ENCODE assay signal across 28 cellular contexts in genomic region chr2:135099802-135100483, GRCh38. TPM values are rescaled to one million over a fixed set of nuclear protein-coding genes. Genes with fewer than 3 reads are reported as not detected.
DNase-seq lines count a peak whose midpoint lies in the region; ATAC-seq, FAIRE-seq and TF ChIP-seq lines count a peak whose summit lies in the region.
"Had no signal": no experiment of that assay in that cellular context is flagged by ENCODE, and none has a peak within 500 bp of the region (broad histone marks: within the 10 kb centered on the region; RNA-seq: fewer than 3 reads in every experiment).

No MANE protein-coding gene starts in this region.

- H3K9me3 Mint-ChIP-seq in activated CD4-positive, alpha-beta T cell treated with anti-CD3 and anti-CD28 coated beads for 36 hours (ENCODE audit: low read depth): no peaks in the 10 kb centered on the region
- H3K9me3 Mint-ChIP-seq: natural killer cell treated with Interleukin-12 subunit alpha and Interleukin-12 subunit beta and Interleukin-15 and Interleukin-18, amount 100 ng/mL, for 72 hours had no signal

- no peak overlapping the region for H2AFZ ChIP-seq in HepG2 (ENCODE audit: low read length)

- H3K36me3 ChIP-seq in right lobe of liver (no peaks in the 10 kb centered on the region), HepG2 (replicated peaks in 1 of 2; ENCODE audit: control insufficient read depth in 1 of 2, insufficient read depth in 2 of 2, low read length in 2 of 2) (peaks cover 0 to 16% of the 10 kb centered on the region in 2 experiments; a peak in 3 of 5 replicates), vagina (peaks cover 0 to 12% of the 10 kb centered on the region in 2 donors)
- H3K36me3 ChIP-seq: ovary, right atrium auricular region had no signal

- in situ Hi-C loops in HepG2 (cut with HindIII; ENCODE audit: extremely low pct_ligation_motif_present, low pct_unique_long_range_greater_than_20kb): no loop called here

- peaks cover 43% of the 10 kb centered on the region for H3K36me3 Mint-ChIP-seq in activated CD4-positive, alpha-beta T cell treated with anti-CD3 and anti-CD28 coated beads for 36 hours (ENCODE audit: low read depth)

- intact Hi-C loops in activated CD4-positive, alpha-beta T cell treated with anti-CD3 and anti-CD28 coated beads for 36 hours (cut with DNase I, micrococcal nuclease): no loop called here
- intact Hi-C loops in right lobe of liver (cut with DNase I) (no loop called here), HepG2 (cut with micrococcal nuclease; ENCODE audit: unreplicated experiment) (no loop called here), vagina (cut with DNase I) (no loop called here)

- FAIRE-seq in HepG2 (lab: Jason Lieb, UNC): no peak
- FAIRE-seq: GM12891, HTR-8/SVneo had no signal

- no peak for TF ChIP-seq EP300 in HepG2 (IDR thresholded peaks at IDR 0.05; ENCODE audit: low read depth in 2 of 2, low read length in 2 of 2)
- no peak for TF ChIP-seq EP300 in HepG2 (CRISPR knock-in tag; IDR thresholded peaks at IDR 0.05; ENCODE audit: borderline replicate concordance)

- BruUV-seq in HepG2 (replicated peaks; lab: Mats Ljungman, UMichigan): no TSS peak

- H4K20me1 ChIP-seq in HepG2 (ENCODE audit: insufficient read depth, low read length): no peaks in the 10 kb centered on the region

- H3K79me2 ChIP-seq in HepG2 (ENCODE audit: insufficient read depth, low read length): no peaks in the 10 kb centered on the region

- DNase-seq in activated CD4-positive, alpha-beta T cell treated with anti-CD3 and anti-CD28 coated beads for 36 hours: no peak
- no peak for DNase-seq in activated CD4-positive, alpha-beta T cell treated with anti-CD3 and anti-CD28 coated beads, Interleukin-2, amount 50 U/mL, for 1 hour
- DNase-seq in right lobe of liver (no peak), HepG2 (ENCODE audit: low spot score) (no peak), fibroblast of villous mesenchyme (ENCODE audit: low read depth) (peak; percentile 54), vagina (ENCODE audit: extremely low spot score in 2 of 2) (no peak), NCI-H2081 (lab: John Stamatoyannopoulos, UW) (no peak)
- DNase-seq: activated CD4-positive, alpha-beta T cell treated with anti-CD3 and anti-CD28 coated beads for 1 hour; activated naive CD4-positive, alpha-beta T cell treated with anti-CD3 and anti-CD28 coated beads, Interleukin-2, amount 10 ng/mL, durations not matched to agents 7 days and 5 days; AML-193; body of pancreas; DMS79 treated with DMSO at 0.1 percent for 48 hours; effector memory CD4-positive, alpha-beta T cell; HFFc6; kidney; mammary epithelial cell; NCI-H187; OCI-M1; ovary; SW 1271 had no signal

- TF ChIP-seq CTCF in right lobe of liver (IDR thresholded peaks at IDR 0.05) (no peak), HepG2 (CRISPR knock-in tag; IDR thresholded peaks at IDR 0.05) (no peak), fibroblast of villous mesenchyme (IDR thresholded peaks at IDR 0.05; ENCODE audit: insufficient read depth, low read depth, low read length) (no peak), vagina (IDR thresholded peaks at IDR 0.05) (no peak)

- 68% methylated on average over 5 of the region's 5 CpGs for WGBS in right lobe of liver (ENCODE audit: insufficient coverage, low coverage, low lambda C conversion rate, missing lambda C conversion rate)
- WGBS in HepG2 (ENCODE audit: low lambda C conversion rate): 92% methylated on average over 5 of the region's 5 CpGs

- no peaks in the 10 kb centered on the region for H3K27me3 ChIP-seq in right lobe of liver
- no peaks in the 10 kb centered on the region for H3K27me3 ChIP-seq in HepG2 (ENCODE audit: control insufficient read depth in 1 of 2, insufficient read depth in 2 of 2, low read length in 2 of 2)
- no peaks in the 10 kb centered on the region for H3K27me3 ChIP-seq in vagina
- H3K27me3 ChIP-seq: body of pancreas, esophagus muscularis mucosa, ovary, right atrium auricular region had no signal

- peaks cover 0 to 11% (median 0%) of the 10 kb centered on the region in 4 donors for H3K4me1 ChIP-seq in right lobe of liver
- H3K4me1 ChIP-seq in HepG2 (ENCODE audit: insufficient read depth, low read length): no peaks in the 10 kb centered on the region
- peaks cover 12% of the 10 kb centered on the region for H3K4me1 ChIP-seq in vagina

- peaks cover 33% of the 10 kb centered on the region for H3K4me1 Mint-ChIP-seq in activated CD4-positive, alpha-beta T cell treated with anti-CD3 and anti-CD28 coated beads for 36 hours

- H3K27me3 Mint-ChIP-seq in activated CD4-positive, alpha-beta T cell treated with anti-CD3 and anti-CD28 coated beads for 36 hours: no peaks in the 10 kb centered on the region
- H3K27me3 Mint-ChIP-seq: activated naive CD4-positive, alpha-beta T cell treated with anti-CD3 and anti-CD28 coated beads, Interleukin-2, amount 10 ng/mL, durations not matched to agents 7 days and 5 days; type B pancreatic cell had no signal

- no peaks in the 10 kb centered on the region for H3K9me3 ChIP-seq in right lobe of liver
- H3K9me3 ChIP-seq in HepG2 (ENCODE audit: low read length): no peaks in the 10 kb centered on the region
- H3K9me3 ChIP-seq in vagina: no peaks in the 10 kb centered on the region
- H3K9me3 ChIP-seq: body of pancreas, esophagus muscularis mucosa, ovary, right atrium auricular region had no signal

- no peak overlapping the region for H3K4me2 ChIP-seq in HepG2 (ENCODE audit: low read depth, low read length)

- no peak overlapping the region for H3K4me3 Mint-ChIP-seq in activated CD4-positive, alpha-beta T cell treated with anti-CD3 and anti-CD28 coated beads for 36 hours
- H3K4me3 Mint-ChIP-seq: activated naive CD4-positive, alpha-beta T cell treated with anti-CD3 and anti-CD28 coated beads, Interleukin-2, amount 10 ng/mL, durations not matched to agents 7 days and 5 days; HFFc6; natural killer cell treated with Interleukin-12 subunit alpha and Interleukin-12 subunit beta and Interleukin-15 and Interleukin-18, amount 100 ng/mL, for 72 hours; type B pancreatic cell had no signal

- no peak for TF ChIP-seq RAD21 in HepG2 (CRISPR knock-in tag; IDR thresholded peaks at IDR 0.05)

- ATAC-seq in activated CD4-positive, alpha-beta T cell treated with anti-CD3 and anti-CD28 coated beads for 36 hours: no peak
- ATAC-seq in right lobe of liver (peak in 3 of 4 donors; percentile 14 to 22 (median 19)), HepG2 (no peak), HG03442 (IDR thresholded peaks at IDR 0.05; ENCODE audit: unreplicated experiment) (no peak)
- ATAC-seq: body of pancreas; natural killer cell treated with Interleukin-12 subunit alpha and Interleukin-12 subunit beta and Interleukin-15 and Interleukin-18, amount 100 ng/mL, for 72 hours had no signal

- CTCF ChIA-PET in activated CD4-positive, alpha-beta T cell treated with anti-CD3 and anti-CD28 coated beads for 36 hours (lab: Charles Lee): no interaction called here
- CTCF ChIA-PET in HepG2 (lab: Yijun Ruan, JAX; ENCODE audit: low intra/inter-chr PET ratio, low total read pairs): no interaction called here

- peak overlapping the region; percentile 25 for H3K27ac Mint-ChIP-seq in activated CD4-positive, alpha-beta T cell treated with anti-CD3 and anti-CD28 coated beads for 36 hours
- H3K27ac Mint-ChIP-seq: activated naive CD4-positive, alpha-beta T cell treated with anti-CD3 and anti-CD28 coated beads, Interleukin-2, amount 10 ng/mL, durations not matched to agents 7 days and 5 days; HFFc6; natural killer cell treated with Interleukin-12 subunit alpha and Interleukin-12 subunit beta and Interleukin-15 and Interleukin-18, amount 100 ng/mL, for 72 hours; type B pancreatic cell had no signal

- no peak overlapping the region for H3K9ac ChIP-seq in HepG2 (ENCODE audit: insufficient read depth, low read depth, low read length)

- H3K4me3 ChIP-seq in right lobe of liver (no peak overlapping the region), HepG2 (replicated peaks in 1 of 3; ENCODE audit: insufficient read depth in 1 of 3, low read depth in 2 of 3, low read length in 3 of 3) (no peak overlapping the region), fibroblast of villous mesenchyme (ENCODE audit: low read depth, low read length) (no peak overlapping the region), vagina (no peak overlapping the region)
- H3K4me3 ChIP-seq: body of pancreas, ovary, right atrium auricular region had no signal

- H3K27ac ChIP-seq in right lobe of liver (no peak overlapping the region), HepG2 (ENCODE audit: extremely low read length, insufficient read depth, low read length) (no peak overlapping the region), vagina (peak overlapping the region; percentile 12)
- H3K27ac ChIP-seq: body of pancreas, esophagus muscularis mucosa, ovary, right atrium auricular region had no signal

- POLR2A ChIA-PET in activated CD4-positive, alpha-beta T cell treated with anti-CD3 and anti-CD28 coated beads for 36 hours (lab: Charles Lee): no interaction called here
- POLR2A ChIA-PET in HepG2 (lab: Yijun Ruan, JAX): no interaction called here

- TF ChIP-seq POLR2A in right lobe of liver (IDR thresholded peaks at IDR 0.05) (no peak), HepG2 (IDR thresholded peaks at IDR 0.05; ENCODE audit: insufficient read depth in 1 of 2, low read depth in 2 of 2, low read length in 2 of 2) (no peak), vagina (IDR thresholded peaks at IDR 0.05) (no peak)

RNA-seq across cellular contexts. Expression of gene RAB3GAP1, which starts 47.9 kb away (rescaled TPM):
- 10 to 100 TPM; 34.5 to 39.8 TPM for total RNA-seq in activated CD4-positive, alpha-beta T cell treated with anti-CD3 and anti-CD28 coated beads for 36 hours
- 10 to 100 TPM; 13.9 to 17.8 (median 15.9) TPM for total RNA-seq in right lobe of liver
- total RNA-seq in HepG2 (2016; rRNA removed; fragmentation: Illumina TruSeq; extraction: Trizol): 48.8 and 61.5 TPM in 2 replicates
- total RNA-seq in HepG2 (2016; cell fraction: cytosol; rRNA removed; fragmentation: Illumina TruSeq; extraction: Trizol; ENCODE audit: low read depth): 10.1 and 10.4 TPM in 2 replicates
- 45.4 and 58.4 TPM in 2 replicates for total RNA-seq in HepG2 (2016; cell fraction: insoluble cytoplasmic fraction; rRNA removed; fragmentation: Illumina TruSeq; extraction: Trizol)
- total RNA-seq in HepG2 (2016; cell fraction: membrane; rRNA removed; fragmentation: Illumina TruSeq; extraction: Trizol): 12.2 and 13.5 TPM in 2 replicates
- 54.7 and 54.9 TPM in 2 replicates for total RNA-seq in HepG2 (2016; cell fraction: nucleus; rRNA removed; fragmentation: Illumina TruSeq; extraction: Trizol)
- polyA plus RNA-seq in HepG2 (2011; rRNA removed): 15.2 and 16.7 TPM in 2 replicates
- 8.9 and 14.0 TPM in 2 replicates for polyA plus RNA-seq in HepG2 (2011; cell fraction: cytosol; rRNA removed)
- 10.0 and 18.3 TPM in 2 replicates for polyA plus RNA-seq in HepG2 (2011; cell fraction: nucleus; rRNA removed)
- polyA plus RNA-seq in HepG2 (2012): 40.0 and 40.4 TPM in 2 replicates
- polyA plus RNA-seq in HepG2 (2016; cell fraction: cytosol; fragmentation: Illumina TruSeq; extraction: Trizol; ENCODE audit: low read depth): 2.7 and 3.5 TPM in 2 replicates
- polyA plus RNA-seq in HepG2 (2016; cell fraction: insoluble cytoplasmic fraction; fragmentation: Illumina TruSeq; extraction: Trizol; ENCODE audit: low read depth): 35.7 and 42.8 TPM in 2 replicates
- 5.6 and 6.4 TPM in 2 replicates for polyA plus RNA-seq in HepG2 (2016; cell fraction: membrane; fragmentation: Illumina TruSeq; extraction: Trizol; ENCODE audit: low read depth)
- 40.5 and 41.0 TPM in 2 replicates for polyA plus RNA-seq in HepG2 (2016; cell fraction: nucleus; fragmentation: Illumina TruSeq; extraction: Trizol; ENCODE audit: insufficient read depth, low read depth)
- 10.6 and 21.9 TPM in 2 replicates for polyA minus RNA-seq in HepG2 (2011; rRNA and poly(A)+ RNA removed; ENCODE audit: low replicate concordance)
- 28.9 and 29.0 TPM in 2 replicates for polyA minus RNA-seq in HepG2 (2011; cell fraction: cytosol; rRNA and poly(A)+ RNA removed)
- 76.7 and 89.1 TPM in 2 replicates for polyA minus RNA-seq in HepG2 (2011; cell fraction: nucleus; rRNA and poly(A)+ RNA removed)
- total RNA-seq in fibroblast of villous mesenchyme: 73.4 and 100 TPM in 2 replicates
- total RNA-seq in vagina: 44.9 TPM

RNA-seq across cellular contexts. Expression of gene MAP3K19, which starts 52.7 kb away (rescaled TPM):
- not detected for total RNA-seq in activated CD4-positive, alpha-beta T cell treated with anti-CD3 and anti-CD28 coated beads for 36 hours
- total RNA-seq in right lobe of liver (not detected), HepG2 (2016; rRNA removed; fragmentation: Illumina TruSeq; extraction: Trizol) (not detected in 2 replicates), fibroblast of villous mesenchyme (not detected in 2 replicates), vagina (not detected)
- total RNA-seq in HepG2 (2016; cell fraction: cytosol; rRNA removed; fragmentation: Illumina TruSeq; extraction: Trizol; ENCODE audit: low read depth): not detected in 2 replicates
- not detected in 2 replicates for total RNA-seq in HepG2 (2016; cell fraction: insoluble cytoplasmic fraction; rRNA removed; fragmentation: Illumina TruSeq; extraction: Trizol)
- total RNA-seq in HepG2 (2016; cell fraction: membrane; rRNA removed; fragmentation: Illumina TruSeq; extraction: Trizol): not detected in 2 replicates
- total RNA-seq in HepG2 (2016; cell fraction: nucleus; rRNA removed; fragmentation: Illumina TruSeq; extraction: Trizol): not detected in 2 replicates
- not detected in 2 replicates for polyA plus RNA-seq in HepG2 (2011; rRNA removed)
- not detected in 2 replicates for polyA plus RNA-seq in HepG2 (2011; cell fraction: cytosol; rRNA removed)
- not detected in 2 replicates for polyA plus RNA-seq in HepG2 (2011; cell fraction: nucleus; rRNA removed)
- not detected in 2 replicates for polyA plus RNA-seq in HepG2 (2012)
- not detected in 2 replicates for polyA plus RNA-seq in HepG2 (2016; cell fraction: cytosol; fragmentation: Illumina TruSeq; extraction: Trizol; ENCODE audit: low read depth)
- not detected in 2 replicates for polyA plus RNA-seq in HepG2 (2016; cell fraction: insoluble cytoplasmic fraction; fragmentation: Illumina TruSeq; extraction: Trizol; ENCODE audit: low read depth)
- not detected in 2 replicates for polyA plus RNA-seq in HepG2 (2016; cell fraction: membrane; fragmentation: Illumina TruSeq; extraction: Trizol; ENCODE audit: low read depth)
- not detected in 2 replicates for polyA plus RNA-seq in HepG2 (2016; cell fraction: nucleus; fragmentation: Illumina TruSeq; extraction: Trizol; ENCODE audit: insufficient read depth, low read depth)
- not detected in 2 replicates for polyA minus RNA-seq in HepG2 (2011; rRNA and poly(A)+ RNA removed; ENCODE audit: low replicate concordance)
- not detected in 2 replicates for polyA minus RNA-seq in HepG2 (2011; cell fraction: cytosol; rRNA and poly(A)+ RNA removed)
- not detected in 2 replicates for polyA minus RNA-seq in HepG2 (2011; cell fraction: nucleus; rRNA and poly(A)+ RNA removed)
- total RNA-seq: A172; body of pancreas; esophagus muscularis mucosa; HFFc6; kidney; mammary epithelial cell; natural killer cell treated with Interleukin-12 subunit alpha and Interleukin-12 subunit beta and Interleukin-15 and Interleukin-18, amount 100 ng/mL, for 72 hours; right atrium auricular region had no signal
- polyA plus RNA-seq: mammary epithelial cell had no signal

Comparison
In these comparisons a context has a peak if more than half of its experiments do, and no peak if none do; other contexts are left out.
1. ATAC-seq: peak in right lobe of liver (3 of 4); none in activated CD4-positive, alpha-beta T cell treated with anti-CD3 and anti-CD28 coated beads for 36 hours (single experiment), HepG2 (single experiment) and HG03442 (single experiment).